ENCODE assay signal across 25 cellular contexts in genomic region chr1:90127288-90127953, GRCh38.
A peak's percentile ranks its signal among the peaks of the same experiment; 100 is the strongest.
DNase-seq lines count a peak whose midpoint lies in the region; ATAC-seq and TF ChIP-seq lines count a peak whose summit lies in the region.
"Had no signal": no experiment of that assay in that cellular context is flagged by ENCODE, and none has a peak within 500 bp of the region (broad histone marks: within the 10 kb centered on the region; RNA-seq: fewer than 3 reads in every experiment).

No MANE protein-coding gene starts in this region.

- TF ChIP-seq CTCF in GM13976 (IDR thresholded peaks at IDR 0.05; ENCODE audit: borderline replicate concordance, control extremely low read depth, extremely low read depth, insufficient read depth, missing control alignments) = no peak

- no peaks in the 10 kb centered on the region for H3K4me1 Mint-ChIP-seq in activated naive CD4-positive, alpha-beta T cell treated with anti-CD3 and anti-CD28 coated beads, Interleukin-2, amount 10 ng/mL, durations not matched to agents 7 days and 5 days
- H3K4me1 Mint-ChIP-seq: neural crest cell had no signal

- H3K9me3 Mint-ChIP-seq in activated naive CD4-positive, alpha-beta T cell treated with anti-CD3 and anti-CD28 coated beads, Interleukin-2, amount 10 ng/mL, durations not matched to agents 7 days and 5 days = no peaks in the 10 kb centered on the region
- H3K9me3 Mint-ChIP-seq: activated naive CD8-positive, alpha-beta T cell treated with anti-CD3 and anti-CD28 coated beads, Interleukin-2, amount 50 U/mL, for 24 hours; neural crest cell; stimulated activated naive CD8-positive, alpha-beta T cell treated with anti-CD3 and anti-CD28 coated beads, Interleukin-15, Interleukin-2, amounts not matched to agents 100 ng/mL and 50 ng/mL, for 24 hours had no signal

- in situ Hi-C loops in GM13976 (cut with MboI; ENCODE audit: low sequenced_read_pairs, unreplicated experiment) = loop anchor here (25.0 kb wide), 1 partner anchor 1035 kb away; no protein-coding TSS in a partner anchor

- H3K4me3 Mint-ChIP-seq in activated naive CD4-positive, alpha-beta T cell treated with anti-CD3 and anti-CD28 coated beads, Interleukin-2, amount 10 ng/mL, durations not matched to agents 7 days and 5 days = no peak overlapping the region
- H3K4me3 Mint-ChIP-seq: activated CD8-positive, alpha-beta T cell treated with anti-CD3 and anti-CD28 coated beads, Interleukin-2, amount 10 ng/mL, durations not matched to agents 7 days and 5 days; activated naive CD8-positive, alpha-beta T cell treated with anti-CD3 and anti-CD28 coated beads, Interleukin-2, amount 50 U/mL, for 24 hours; CD14-positive monocyte; neural crest cell; stimulated activated naive CD8-positive, alpha-beta T cell treated with anti-CD3 and anti-CD28 coated beads, Interleukin-15, Interleukin-2, amounts not matched to agents 100 ng/mL and 50 ng/mL, for 24 hours had no signal

- H3K36me3 Mint-ChIP-seq in activated naive CD4-positive, alpha-beta T cell treated with anti-CD3 and anti-CD28 coated beads, Interleukin-2, amount 10 ng/mL, durations not matched to agents 7 days and 5 days = no peaks in the 10 kb centered on the region
- H3K36me3 Mint-ChIP-seq: CD14-positive monocyte had no signal

- no peak overlapping the region for H3K27ac Mint-ChIP-seq in activated naive CD4-positive, alpha-beta T cell treated with anti-CD3 and anti-CD28 coated beads, Interleukin-2, amount 10 ng/mL, durations not matched to agents 7 days and 5 days
- H3K27ac Mint-ChIP-seq: activated CD8-positive, alpha-beta T cell treated with anti-CD3 and anti-CD28 coated beads, Interleukin-2, amount 10 ng/mL, durations not matched to agents 7 days and 5 days; activated naive CD8-positive, alpha-beta T cell treated with anti-CD3 and anti-CD28 coated beads, Interleukin-2, amount 50 U/mL, for 24 hours; CD14-positive monocyte; stimulated activated naive CD8-positive, alpha-beta T cell treated with anti-CD3 and anti-CD28 coated beads, Interleukin-15, Interleukin-2, amounts not matched to agents 100 ng/mL and 50 ng/mL, for 24 hours had no signal

- peak; percentile 60 for ATAC-seq in GM18870 (IDR thresholded peaks at IDR 0.05; ENCODE audit: unreplicated experiment)
- peak; percentile 72 for ATAC-seq in HG02678 (IDR thresholded peaks at IDR 0.05; ENCODE audit: unreplicated experiment)
- ATAC-seq: activated CD8-positive, alpha-beta T cell treated with anti-CD3 and anti-CD28 coated beads, Interleukin-2, amount 10 ng/mL, durations not matched to agents 7 days and 5 days; activated naive CD8-positive, alpha-beta T cell treated with anti-CD3 and anti-CD28 coated beads, Interleukin-2, amount 50 U/mL, for 24 hours; body of pancreas; right cardiac atrium had no signal

- peaks cover 22% of the 10 kb centered on the region for H3K27me3 Mint-ChIP-seq in activated naive CD4-positive, alpha-beta T cell treated with anti-CD3 and anti-CD28 coated beads, Interleukin-2, amount 10 ng/mL, durations not matched to agents 7 days and 5 days

- CTCF ChIA-PET in activated naive CD4-positive, alpha-beta T cell treated with anti-CD3 and anti-CD28 coated beads, Interleukin-2, amount 10 ng/mL, durations not matched to agents 7 days and 5 days (lab: Charles Lee) = no interaction called here

- DNase-seq in GM13976 (ENCODE audit: low spot score) = peak; percentile 22
- DNase-seq in amniotic epithelial cell (ENCODE audit: low read depth) = peak; percentile 1
- DNase-seq in dermis blood vessel endothelial cell = no peak
- DNase-seq in activated naive CD4-positive, alpha-beta T cell treated with anti-CD3 and anti-CD28 coated beads, Interleukin-2, amount 10 ng/mL, durations not matched to agents 7 days and 5 days = no peak
- DNase-seq in SHP77 (lab: John Stamatoyannopoulos, UW) = no peak
- no peak for DNase-seq in SKM-1 treated with dmso at 0.1 percent for 144 hours (lab: John Stamatoyannopoulos, UW; ENCODE audit: unreplicated experiment)
- DNase-seq: activated CD4-positive, CD25-positive, alpha-beta regulatory T cell treated with anti-CD3 and anti-CD28 coated beads, Interleukin-2, amount 50 U/mL, for 72 hours; activated CD8-positive, alpha-beta T cell treated with anti-CD3 and anti-CD28 coated beads, Interleukin-2, amount 10 ng/mL, durations not matched to agents 7 days and 5 days; activated effector memory CD4-positive, alpha-beta T cell treated with anti-CD3 and anti-CD28 coated beads, Interleukin-2, amount 50 U/mL, for 16 hours; activated naive CD8-positive, alpha-beta T cell treated with anti-CD3 and anti-CD28 coated beads, Interleukin-2, amount 50 U/mL, for 24 hours; activated T-cell treated with anti-CD3 and anti-CD28 coated beads for 4 hours; body of pancreas; Calu3; effector CD8-positive, alpha-beta T cell; KBM-7; kidney glomerular epithelial cell; NCI-H1436; NCI-H524; right cardiac atrium; tibial artery had no signal

Comparison
In these comparisons a context has a peak if more than half of its experiments do, and no peak if none do; other contexts are left out.
1. DNase-seq: peak in GM13976 (single experiment) and amniotic epithelial cell (single experiment); none in dermis blood vessel endothelial cell (single experiment), activated naive CD4-positive, alpha-beta T cell treated with anti-CD3 and anti-CD28 coated beads, Interleukin-2, amount 10 ng/mL, durations not matched to agents 7 days and 5 days (single experiment), SHP77 (0 of 2) and SKM-1 treated with dmso at 0.1 percent for 144 hours (single experiment).